2 cellular contexts compared by ENCODE assay signal in the genomic region with DNA sequence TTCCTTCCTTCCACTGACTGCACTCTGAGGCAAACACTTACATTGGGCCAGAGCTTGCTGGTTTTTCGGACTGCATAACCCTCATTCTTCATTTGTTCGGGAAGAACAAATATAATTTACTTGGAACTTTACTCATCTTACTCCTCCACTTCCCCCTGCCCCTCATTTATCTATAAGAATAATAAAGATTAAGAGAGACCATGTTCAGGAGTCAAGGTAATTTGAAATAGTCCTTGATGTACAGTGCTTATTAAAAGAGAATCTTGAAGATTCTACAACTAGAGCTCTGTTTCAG.
TF ChIP-seq lines count a peak whose summit lies in the region.

No MANE protein-coding gene starts in this region.

TF ChIP-seq in IMR-90, 13 proteins besides CTCF, POLR2A, EP300 and RAD21:
- TF ChIP-seq CHD1 (IDR thresholded peaks at IDR 0.05; ENCODE audit: low read depth, low read length): no peak
- TF ChIP-seq CEBPB (IDR thresholded peaks at IDR 0.05; ENCODE audit: low read depth, low read length): no peak
- TF ChIP-seq, protein P1, sequence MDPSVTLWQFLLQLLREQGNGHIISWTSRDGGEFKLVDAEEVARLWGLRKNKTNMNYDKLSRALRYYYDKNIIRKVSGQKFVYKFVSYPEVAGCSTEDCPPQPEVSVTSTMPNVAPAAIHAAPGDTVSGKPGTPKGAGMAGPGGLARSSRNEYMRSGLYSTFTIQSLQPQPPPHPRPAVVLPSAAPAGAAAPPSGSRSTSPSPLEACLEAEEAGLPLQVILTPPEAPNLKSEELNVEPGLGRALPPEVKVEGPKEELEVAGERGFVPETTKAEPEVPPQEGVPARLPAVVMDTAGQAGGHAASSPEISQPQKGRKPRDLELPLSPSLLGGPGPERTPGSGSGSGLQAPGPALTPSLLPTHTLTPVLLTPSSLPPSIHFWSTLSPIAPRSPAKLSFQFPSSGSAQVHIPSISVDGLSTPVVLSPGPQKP (IDR thresholded peaks at IDR 0.05; ENCODE audit: borderline replicate concordance, low read depth, low read length): no peak
- no peak for TF ChIP-seq RFX5 (IDR thresholded peaks at IDR 0.05; ENCODE audit: low read depth, low read length)
- TF ChIP-seq RCOR1 (IDR thresholded peaks at IDR 0.05; ENCODE audit: insufficient replicate concordance, low read length): no peak
- no peak for TF ChIP-seq MAZ (IDR thresholded peaks at IDR 0.05; ENCODE audit: borderline replicate concordance, low read depth, low read length)
- TF ChIP-seq, protein P2, sequence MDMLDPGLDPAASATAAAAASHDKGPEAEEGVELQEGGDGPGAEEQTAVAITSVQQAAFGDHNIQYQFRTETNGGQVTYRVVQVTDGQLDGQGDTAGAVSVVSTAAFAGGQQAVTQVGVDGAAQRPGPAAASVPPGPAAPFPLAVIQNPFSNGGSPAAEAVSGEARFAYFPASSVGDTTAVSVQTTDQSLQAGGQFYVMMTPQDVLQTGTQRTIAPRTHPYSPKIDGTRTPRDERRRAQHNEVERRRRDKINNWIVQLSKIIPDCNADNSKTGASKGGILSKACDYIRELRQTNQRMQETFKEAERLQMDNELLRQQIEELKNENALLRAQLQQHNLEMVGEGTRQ (IDR thresholded peaks at IDR 0.05; ENCODE audit: low read depth, low read length): no peak
- TF ChIP-seq MAFK (IDR thresholded peaks at IDR 0.05; ENCODE audit: low read depth, low read length): no peak
- TF ChIP-seq NFE2L2 (IDR thresholded peaks at IDR 0.05; ENCODE audit: low read depth, low read length): no peak
- TF ChIP-seq BHLHE40 (IDR thresholded peaks at IDR 0.05; ENCODE audit: low read depth, low read length): no peak
- no peak for TF ChIP-seq MXI1 (IDR thresholded peaks at IDR 0.05; ENCODE audit: borderline replicate concordance, low read depth, low read length)
- TF ChIP-seq FOS (IDR thresholded peaks at IDR 0.05; ENCODE audit: low read depth, low read length): no peak
- no peak for TF ChIP-seq SMC3 (IDR thresholded peaks at IDR 0.05; ENCODE audit: low read depth, low read length)
TF ChIP-seq in IMR-90: peak in this region for 0.

TF ChIP-seq in WTC11, 78 proteins besides CTCF, POLR2A, EP300 and RAD21:
- TF ChIP-seq TEAD4 (CRISPR knock-in tag; IDR thresholded peaks at IDR 0.05) (no peak), NFATC4 (CRISPR knock-in tag; IDR thresholded peaks at IDR 0.05) (no peak), ETV6 (CRISPR knock-in tag; IDR thresholded peaks at IDR 0.05) (no peak), GRHL2 (CRISPR knock-in tag; IDR thresholded peaks at IDR 0.05; ENCODE audit: insufficient replicate concordance, severe bottlenecking) (no peak), ELF4 (CRISPR knock-in tag; IDR thresholded peaks at IDR 0.05; ENCODE audit: low read depth) (no peak), CREB1 (CRISPR knock-in tag; IDR thresholded peaks at IDR 0.05) (no peak)
- TF ChIP-seq, protein P3, sequence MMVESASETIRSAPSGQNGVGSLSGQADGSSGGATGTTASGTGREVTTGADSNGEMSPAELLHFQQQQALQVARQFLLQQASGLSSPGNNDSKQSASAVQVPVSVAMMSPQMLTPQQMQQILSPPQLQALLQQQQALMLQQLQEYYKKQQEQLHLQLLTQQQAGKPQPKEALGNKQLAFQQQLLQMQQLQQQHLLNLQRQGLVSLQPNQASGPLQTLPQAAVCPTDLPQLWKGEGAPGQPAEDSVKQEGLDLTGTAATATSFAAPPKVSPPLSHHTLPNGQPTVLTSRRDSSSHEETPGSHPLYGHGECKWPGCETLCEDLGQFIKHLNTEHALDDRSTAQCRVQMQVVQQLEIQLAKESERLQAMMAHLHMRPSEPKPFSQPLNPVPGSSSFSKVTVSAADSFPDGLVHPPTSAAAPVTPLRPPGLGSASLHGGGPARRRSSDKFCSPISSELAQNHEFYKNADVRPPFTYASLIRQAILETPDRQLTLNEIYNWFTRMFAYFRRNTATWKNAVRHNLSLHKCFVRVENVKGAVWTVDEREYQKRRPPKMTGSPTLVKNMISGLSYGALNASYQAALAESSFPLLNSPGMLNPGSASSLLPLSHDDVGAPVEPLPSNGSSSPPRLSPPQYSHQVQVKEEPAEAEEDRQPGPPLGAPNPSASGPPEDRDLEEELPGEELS (CRISPR knock-in tag; IDR thresholded peaks at IDR 0.05): no peak
- TF ChIP-seq, protein P4, sequence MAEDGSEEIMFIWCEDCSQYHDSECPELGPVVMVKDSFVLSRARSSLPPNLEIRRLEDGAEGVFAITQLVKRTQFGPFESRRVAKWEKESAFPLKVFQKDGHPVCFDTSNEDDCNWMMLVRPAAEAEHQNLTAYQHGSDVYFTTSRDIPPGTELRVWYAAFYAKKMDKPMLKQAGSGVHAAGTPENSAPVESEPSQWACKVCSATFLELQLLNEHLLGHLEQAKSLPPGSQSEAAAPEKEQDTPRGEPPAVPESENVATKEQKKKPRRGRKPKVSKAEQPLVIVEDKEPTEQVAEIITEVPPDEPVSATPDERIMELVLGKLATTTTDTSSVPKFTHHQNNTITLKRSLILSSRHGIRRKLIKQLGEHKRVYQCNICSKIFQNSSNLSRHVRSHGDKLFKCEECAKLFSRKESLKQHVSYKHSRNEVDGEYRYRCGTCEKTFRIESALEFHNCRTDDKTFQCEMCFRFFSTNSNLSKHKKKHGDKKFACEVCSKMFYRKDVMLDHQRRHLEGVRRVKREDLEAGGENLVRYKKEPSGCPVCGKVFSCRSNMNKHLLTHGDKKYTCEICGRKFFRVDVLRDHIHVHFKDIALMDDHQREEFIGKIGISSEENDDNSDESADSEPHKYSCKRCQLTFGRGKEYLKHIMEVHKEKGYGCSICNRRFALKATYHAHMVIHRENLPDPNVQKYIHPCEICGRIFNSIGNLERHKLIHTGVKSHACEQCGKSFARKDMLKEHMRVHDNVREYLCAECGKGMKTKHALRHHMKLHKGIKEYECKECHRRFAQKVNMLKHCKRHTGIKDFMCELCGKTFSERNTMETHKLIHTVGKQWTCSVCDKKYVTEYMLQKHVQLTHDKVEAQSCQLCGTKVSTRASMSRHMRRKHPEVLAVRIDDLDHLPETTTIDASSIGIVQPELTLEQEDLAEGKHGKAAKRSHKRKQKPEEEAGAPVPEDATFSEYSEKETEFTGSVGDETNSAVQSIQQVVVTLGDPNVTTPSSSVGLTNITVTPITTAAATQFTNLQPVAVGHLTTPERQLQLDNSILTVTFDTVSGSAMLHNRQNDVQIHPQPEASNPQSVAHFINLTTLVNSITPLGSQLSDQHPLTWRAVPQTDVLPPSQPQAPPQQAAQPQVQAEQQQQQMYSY (CRISPR knock-in tag; IDR thresholded peaks at IDR 0.05): no peak
- TF ChIP-seq, protein P5, sequence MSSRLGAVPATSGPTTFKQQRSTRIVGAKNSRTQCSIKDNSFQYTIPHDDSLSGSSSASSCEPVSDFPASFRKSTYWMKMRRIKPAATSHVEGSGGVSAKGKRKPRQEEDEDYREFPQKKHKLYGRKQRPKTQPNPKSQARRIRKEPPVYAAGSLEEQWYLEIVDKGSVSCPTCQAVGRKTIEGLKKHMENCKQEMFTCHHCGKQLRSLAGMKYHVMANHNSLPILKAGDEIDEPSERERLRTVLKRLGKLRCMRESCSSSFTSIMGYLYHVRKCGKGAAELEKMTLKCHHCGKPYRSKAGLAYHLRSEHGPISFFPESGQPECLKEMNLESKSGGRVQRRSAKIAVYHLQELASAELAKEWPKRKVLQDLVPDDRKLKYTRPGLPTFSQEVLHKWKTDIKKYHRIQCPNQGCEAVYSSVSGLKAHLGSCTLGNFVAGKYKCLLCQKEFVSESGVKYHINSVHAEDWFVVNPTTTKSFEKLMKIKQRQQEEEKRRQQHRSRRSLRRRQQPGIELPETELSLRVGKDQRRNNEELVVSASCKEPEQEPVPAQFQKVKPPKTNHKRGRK (CRISPR knock-in tag; IDR thresholded peaks at IDR 0.05; ENCODE audit: borderline replicate concordance): no peak
- TF ChIP-seq, protein P6, sequence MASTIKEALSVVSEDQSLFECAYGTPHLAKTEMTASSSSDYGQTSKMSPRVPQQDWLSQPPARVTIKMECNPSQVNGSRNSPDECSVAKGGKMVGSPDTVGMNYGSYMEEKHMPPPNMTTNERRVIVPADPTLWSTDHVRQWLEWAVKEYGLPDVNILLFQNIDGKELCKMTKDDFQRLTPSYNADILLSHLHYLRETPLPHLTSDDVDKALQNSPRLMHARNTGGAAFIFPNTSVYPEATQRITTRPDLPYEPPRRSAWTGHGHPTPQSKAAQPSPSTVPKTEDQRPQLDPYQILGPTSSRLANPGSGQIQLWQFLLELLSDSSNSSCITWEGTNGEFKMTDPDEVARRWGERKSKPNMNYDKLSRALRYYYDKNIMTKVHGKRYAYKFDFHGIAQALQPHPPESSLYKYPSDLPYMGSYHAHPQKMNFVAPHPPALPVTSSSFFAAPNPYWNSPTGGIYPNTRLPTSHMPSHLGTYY (CRISPR knock-in tag; IDR thresholded peaks at IDR 0.05): no peak
- TF ChIP-seq, protein P7, sequence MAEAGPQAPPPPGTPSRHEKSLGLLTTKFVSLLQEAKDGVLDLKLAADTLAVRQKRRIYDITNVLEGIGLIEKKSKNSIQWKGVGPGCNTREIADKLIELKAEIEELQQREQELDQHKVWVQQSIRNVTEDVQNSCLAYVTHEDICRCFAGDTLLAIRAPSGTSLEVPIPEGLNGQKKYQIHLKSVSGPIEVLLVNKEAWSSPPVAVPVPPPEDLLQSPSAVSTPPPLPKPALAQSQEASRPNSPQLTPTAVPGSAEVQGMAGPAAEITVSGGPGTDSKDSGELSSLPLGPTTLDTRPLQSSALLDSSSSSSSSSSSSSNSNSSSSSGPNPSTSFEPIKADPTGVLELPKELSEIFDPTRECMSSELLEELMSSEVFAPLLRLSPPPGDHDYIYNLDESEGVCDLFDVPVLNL (CRISPR knock-in tag; IDR thresholded peaks at IDR 0.05; ENCODE audit: borderline replicate concordance, low read depth): no peak
